ENCODE assay signal across 8 cellular contexts in genomic region chr15:28955160-28955502, GRCh38.
DNase-seq lines count a peak whose midpoint lies in the region; ATAC-seq and TF ChIP-seq lines count a peak whose summit lies in the region.

No MANE protein-coding gene starts in this region.

- intact Hi-C loops in heart left ventricle (cut with DNase I) = no loop called here

- TF ChIP-seq POLR2A in heart left ventricle (IDR thresholded peaks at IDR 0.05) = no peak

- no peaks in the 10 kb centered on the region for H3K9me3 ChIP-seq in heart left ventricle

- no peak overlapping the region for H3K4me3 ChIP-seq in heart left ventricle

- peaks cover 0 to 14% (median 0%) of the 10 kb centered on the region in 9 donors for H3K27me3 ChIP-seq in heart left ventricle

- peak; percentile 63 for DNase-seq in activated CD8-positive, alpha-beta memory T cell treated with anti-CD3 and anti-CD28 coated beads for 24 hours
- no peak for DNase-seq in activated CD8-positive, alpha-beta memory T cell treated with anti-CD3 and anti-CD28 coated beads, Interleukin-2, amount 50 U/mL, for 4 hours
- DNase-seq in MV-4-11 (lab: John Stamatoyannopoulos, UW) = peak; percentile 94
- peak; percentile 59 for DNase-seq in amniotic epithelial cell (ENCODE audit: low read depth)
- DNase-seq in smooth muscle cell of the brain vasculature (ENCODE audit: low read depth, low spot score) = peak; percentile 44
- no peak for DNase-seq in heart left ventricle
- no peak for DNase-seq in medulla oblongata (ENCODE audit: extremely low spot score)

- H3K36me3 ChIP-seq in heart left ventricle = no peaks in the 10 kb centered on the region

- ATAC-seq in heart left ventricle (no peak), GM21723 (IDR thresholded peaks at IDR 0.05; ENCODE audit: unreplicated experiment) (no peak)

- H3K4me1 ChIP-seq in heart left ventricle = no peaks in the 10 kb centered on the region

- WGBS in heart left ventricle, 4 donors = 54 to 63% (median 60%) methylated on average over 4 of the region's 4 CpGs

- TF ChIP-seq CTCF in heart left ventricle (IDR thresholded peaks at IDR 0.05) = no peak

- H3K27ac ChIP-seq in heart left ventricle = no peak overlapping the region

Comparison
In these comparisons a context has a peak if more than half of its experiments do, and no peak if none do; other contexts are left out.
1. DNase-seq: peak in activated CD8-positive, alpha-beta memory T cell treated with anti-CD3 and anti-CD28 coated beads for 24 hours (single experiment), MV-4-11 (single experiment), amniotic epithelial cell (single experiment) and smooth muscle cell of the brain vasculature (single experiment); none in activated CD8-positive, alpha-beta memory T cell treated with anti-CD3 and anti-CD28 coated beads, Interleukin-2, amount 50 U/mL, for 4 hours (single experiment), heart left ventricle (0 of 5) and medulla oblongata (single experiment).